Comparison of ENCODE assay signal across 8 cellular contexts in the genomic region with DNA sequence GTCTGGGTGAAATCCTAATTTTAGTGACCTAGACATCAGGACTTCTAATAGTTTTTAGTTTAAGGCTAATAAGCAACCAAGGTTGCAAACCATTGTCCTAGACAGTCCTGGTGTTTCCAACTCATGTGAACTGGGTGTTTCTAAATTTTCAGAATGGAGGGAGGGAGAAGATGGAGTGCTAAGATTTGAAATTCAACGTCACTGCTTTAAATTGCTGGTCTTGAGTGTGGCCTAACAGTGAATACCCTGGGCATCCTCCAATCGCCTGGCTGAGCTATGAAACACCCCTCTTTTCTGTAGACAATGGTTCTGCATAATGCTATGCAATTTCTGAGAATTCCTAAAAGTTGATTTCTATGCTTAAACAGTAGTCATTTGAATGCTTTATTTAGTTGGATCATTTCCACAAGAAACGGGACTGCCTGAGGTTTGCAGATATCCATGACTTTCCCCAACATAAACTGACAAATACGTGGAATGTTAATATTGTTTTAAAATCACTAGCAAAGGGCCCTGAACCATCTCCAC. TPM values are rescaled to one million over a fixed set of nuclear protein-coding genes. Genes with fewer than 3 reads are reported as not detected.
DNase-seq lines count a peak whose midpoint lies in the region; ATAC-seq and TF ChIP-seq lines count a peak whose summit lies in the region.

No MANE protein-coding gene starts in this region.

- peaks cover 57% of the 10 kb centered on the region for H3K4me1 Mint-ChIP-seq in activated CD8-positive, alpha-beta T cell treated with anti-CD3 and anti-CD28 coated beads for 36 hours (ENCODE audit: low read depth)
- peaks cover 20% of the 10 kb centered on the region for H3K4me1 Mint-ChIP-seq in glutamatergic neuron (ENCODE audit: low read depth, unreplicated experiment)

- H3K79me2 ChIP-seq in parathyroid adenoma, result peaks cover 12% of the 10 kb centered on the region

- intact Hi-C loops in activated CD8-positive, alpha-beta T cell treated with anti-CD3 and anti-CD28 coated beads for 36 hours (cut with micrococcal nuclease), result loop anchor here (5.0 kb wide), 1 partner anchor 422 kb away; no protein-coding TSS in a partner anchor

- ATAC-seq in GM19351 (IDR thresholded peaks at IDR 0.05; ENCODE audit: unreplicated experiment), result peak; percentile 37
- ATAC-seq in activated CD8-positive, alpha-beta T cell treated with anti-CD3 and anti-CD28 coated beads for 36 hours, result peak; percentile 34
- ATAC-seq in activated CD4-positive, CD25-positive, alpha-beta regulatory T cell treated with anti-CD3 and anti-CD28 coated beads, Interleukin-2, amount 50 U/mL, for 24 hours, result no peak

- CTCF ChIA-PET in activated CD8-positive, alpha-beta T cell treated with anti-CD3 and anti-CD28 coated beads for 36 hours (lab: Charles Lee), result interaction anchor here (0.6 to 2.5 kb wide), 5 partner anchors 9 to 421 kb away, joined by 3 to 9 read pairs (median 4); no protein-coding TSS in a partner anchor

- TF ChIP-seq CTCF in C4-2B (conservative IDR thresholded peaks at IDR 0.05) (no peak), glutamatergic neuron (IDR thresholded peaks at IDR 0.05; ENCODE audit: partially characterized antibody, unreplicated experiment) (no peak), parathyroid adenoma (IDR thresholded peaks at IDR 0.05) (no peak)
- no peak for TF ChIP-seq CTCF in activated CD8-positive, alpha-beta T cell treated with anti-CD3 and anti-CD28 coated beads for 36 hours (IDR thresholded peaks at IDR 0.05)

- peak overlapping the region; percentile 83 for H3K4me3 ChIP-seq in parathyroid adenoma (ENCODE audit: low read depth, low read length)

- H3K36me3 Mint-ChIP-seq in activated CD8-positive, alpha-beta T cell treated with anti-CD3 and anti-CD28 coated beads for 36 hours (ENCODE audit: low read depth), result peaks cover 7% of the 10 kb centered on the region
- no peaks in the 10 kb centered on the region for H3K36me3 Mint-ChIP-seq in glutamatergic neuron (ENCODE audit: unreplicated experiment)

- H2AFZ ChIP-seq in parathyroid adenoma, result peak overlapping the region; percentile 68

- peaks cover 2% of the 10 kb centered on the region for H3K4me1 ChIP-seq in parathyroid adenoma

- peak overlapping the region; percentile 95 for H3K27ac Mint-ChIP-seq in activated CD8-positive, alpha-beta T cell treated with anti-CD3 and anti-CD28 coated beads for 36 hours
- peak overlapping the region; percentile 93 for H3K27ac Mint-ChIP-seq in glutamatergic neuron (ENCODE audit: unreplicated experiment)

- no peaks in the 10 kb centered on the region for H3K27me3 Mint-ChIP-seq in activated CD8-positive, alpha-beta T cell treated with anti-CD3 and anti-CD28 coated beads for 36 hours
- H3K27me3 Mint-ChIP-seq in glutamatergic neuron (ENCODE audit: unreplicated experiment), result peaks cover 11% of the 10 kb centered on the region

- peak overlapping the region; percentile 94 for H3K4me2 ChIP-seq in parathyroid adenoma (ENCODE audit: low read length)

- DNase-seq in Kasumi-1 (lab: John Stamatoyannopoulos, UW) (peak; percentile 54 to 61), glutamatergic neuron (no peak), SHP77 treated with DMSO at 0.1 percent for 48 hours (lab: John Stamatoyannopoulos, UW) (no peak)
- peak; percentile 50 for DNase-seq in activated CD8-positive, alpha-beta T cell treated with anti-CD3 and anti-CD28 coated beads for 36 hours

- peak overlapping the region; percentile 89; the same call in 1 of the 2 replicates for H3K27ac ChIP-seq in C4-2B
- H3K27ac ChIP-seq in parathyroid adenoma, result peak overlapping the region; percentile 85

- no peaks in the 10 kb centered on the region for H3K9me3 Mint-ChIP-seq in activated CD8-positive, alpha-beta T cell treated with anti-CD3 and anti-CD28 coated beads for 36 hours
- peaks cover 6% of the 10 kb centered on the region for H3K9me3 Mint-ChIP-seq in glutamatergic neuron (ENCODE audit: unreplicated experiment)

- peak overlapping the region; percentile 99 for H3K4me3 Mint-ChIP-seq in activated CD8-positive, alpha-beta T cell treated with anti-CD3 and anti-CD28 coated beads for 36 hours
- peak overlapping the region; percentile 94 for H3K4me3 Mint-ChIP-seq in glutamatergic neuron (ENCODE audit: unreplicated experiment)

- H3K9ac ChIP-seq in parathyroid adenoma, result peak overlapping the region; percentile 37

- H3K27me3 ChIP-seq in parathyroid adenoma (ENCODE audit: control insufficient read depth, insufficient read depth, low read length), result no peaks in the 10 kb centered on the region

- H3K36me3 ChIP-seq in parathyroid adenoma (ENCODE audit: control insufficient read depth, insufficient read depth, low read length), result no peaks in the 10 kb centered on the region

- H3K9me3 ChIP-seq in parathyroid adenoma (ENCODE audit: control insufficient read depth, low read length), result no peaks in the 10 kb centered on the region

- POLR2A ChIA-PET in activated CD8-positive, alpha-beta T cell treated with anti-CD3 and anti-CD28 coated beads for 36 hours (lab: Charles Lee), result interaction anchor here (0.8 to 3.4 kb wide), 4 partner anchors 28 to 103 kb away, joined by 3 to 18 read pairs (median 4); partner anchors contain the start of gene FAM200B

RNA-seq across cellular contexts. Expression of gene FBXL5, which starts 1.2 kb away (rescaled TPM):
- 10 to 100 TPM; 27.5 to 32.2 TPM for total RNA-seq in activated CD8-positive, alpha-beta T cell treated with anti-CD3 and anti-CD28 coated beads for 36 hours
- 62.2 TPM for total RNA-seq in glutamatergic neuron (ENCODE audit: unreplicated experiment)

RNA-seq across cellular contexts. Expression of gene FAM200B, which starts 27.7 kb away (rescaled TPM):
- total RNA-seq in activated CD8-positive, alpha-beta T cell treated with anti-CD3 and anti-CD28 coated beads for 36 hours, result 10 to 100 TPM in 1 of 2 experiments, 1 to 10 TPM in 1; 8.9 to 11.1 TPM
- 27.4 TPM for total RNA-seq in glutamatergic neuron (ENCODE audit: unreplicated experiment)

RNA-seq across cellular contexts. Expression of gene BST1, which starts 48.9 kb away (rescaled TPM):
- total RNA-seq in activated CD8-positive, alpha-beta T cell treated with anti-CD3 and anti-CD28 coated beads for 36 hours, result under 1 TPM; 0.20 to 0.65 TPM
- total RNA-seq in glutamatergic neuron (ENCODE audit: unreplicated experiment), result not detected

Comparison
In these comparisons a context has a peak if more than half of its experiments do, and no peak if none do; other contexts are left out.
1. ATAC-seq: peak in GM19351 (single experiment) and activated CD8-positive, alpha-beta T cell treated with anti-CD3 and anti-CD28 coated beads for 36 hours (single experiment); none in activated CD4-positive, CD25-positive, alpha-beta regulatory T cell treated with anti-CD3 and anti-CD28 coated beads, Interleukin-2, amount 50 U/mL, for 24 hours (0 of 2).
2. DNase-seq: peak in Kasumi-1 (2 of 2) and activated CD8-positive, alpha-beta T cell treated with anti-CD3 and anti-CD28 coated beads for 36 hours (single experiment); none in glutamatergic neuron (single experiment) and SHP77 treated with DMSO at 0.1 percent for 48 hours (single experiment).